8 cellular contexts compared by ENCODE assay signal in genomic region chr2:25566694-25567093, GRCh38.
A peak's percentile ranks its signal among the peaks of the same experiment; 100 is the strongest.
DNase-seq lines count a peak whose midpoint lies in the region; ATAC-seq and TF ChIP-seq lines count a peak whose summit lies in the region.

No MANE protein-coding gene starts in this region.

- peaks cover 10% of the 10 kb centered on the region; the same call in 1 of the 2 replicates for H3F3A ChIP-seq in MM.1S (ENCODE audit: insufficient read depth, low read length)

- H3K27ac ChIP-seq in MM.1S (ENCODE audit: low read length) = peak overlapping the region; percentile 17; the same call in 1 of the 2 replicates
- H3K27ac ChIP-seq in heart right ventricle = peak overlapping the region in 2 of 10 donors; percentile 36 to 77

- H2AFZ ChIP-seq in MM.1S (ENCODE audit: low read length) = 0 out of 2 replicates have a peak overlapping the region, but pooled peaks have one; percentile 11

- H3K4me3 ChIP-seq in MM.1S (ENCODE audit: low read length) = peak overlapping the region; percentile 5; the same call in 1 of the 2 replicates
- H3K4me3 ChIP-seq in heart right ventricle = no peak overlapping the region

- peak; percentile 66 for ATAC-seq in GM21367 (IDR thresholded peaks at IDR 0.05; ENCODE audit: unreplicated experiment)
- peak in 7 of 8 donors; percentile 60 to 72 (median 67) for ATAC-seq in heart right ventricle

- 36 to 50% methylated on average over 2 of the region's 2 CpGs for WGBS in heart right ventricle, 2 donors

- H3K4me1 ChIP-seq in MM.1S (ENCODE audit: low read length) (peaks cover 12% of the 10 kb centered on the region), heart right ventricle (peaks cover 0 to 31% (median 9%) of the 10 kb centered on the region in 9 donors)

- H3K9me3 ChIP-seq in MM.1S (replicated peaks; ENCODE audit: insufficient read depth, low read length) (no peaks in the 10 kb centered on the region), heart right ventricle (no peaks in the 10 kb centered on the region)

- H4K20me1 ChIP-seq in MM.1S (ENCODE audit: insufficient read depth, low read length) = no peaks in the 10 kb centered on the region

- no peaks in the 10 kb centered on the region for H3K9me2 ChIP-seq in MM.1S (replicated peaks; ENCODE audit: insufficient read depth, low read length)

- H3K4me2 ChIP-seq in MM.1S (ENCODE audit: low read depth, low read length) = peak overlapping the region; percentile 54

- TF ChIP-seq CTCF in MM.1S (IDR thresholded peaks at IDR 0.05; ENCODE audit: low read length) = no peak
- no peak for TF ChIP-seq CTCF in heart right ventricle (IDR thresholded peaks at IDR 0.05)

- H3K36me3 ChIP-seq in MM.1S (replicated peaks; ENCODE audit: insufficient read depth, low read length) (no peaks in the 10 kb centered on the region), heart right ventricle (no peaks in the 10 kb centered on the region)

- intact Hi-C loops in heart right ventricle (cut with DNase I) = no loop called here

- H3K27me3 ChIP-seq in MM.1S (replicated peaks; ENCODE audit: insufficient read depth, low read length) (no peaks in the 10 kb centered on the region), heart right ventricle (no peaks in the 10 kb centered on the region)

- H3K9ac ChIP-seq in MM.1S (ENCODE audit: low read length) = no peak overlapping the region; the same call in 1 of the 2 replicates

- H3K79me2 ChIP-seq in MM.1S (ENCODE audit: low read length) = no peaks in the 10 kb centered on the region

- peak; percentile 48 for DNase-seq in CMK (ENCODE audit: low read depth)
- DNase-seq in MM.1S = peak; percentile 68
- no peak for DNase-seq in heart right ventricle
- no peak for DNase-seq in NCI-H2029 (lab: John Stamatoyannopoulos, UW)
- no peak for DNase-seq in NCI-H128 (lab: John Stamatoyannopoulos, UW; ENCODE audit: unreplicated experiment)
- DNase-seq in activated CD8-positive, alpha-beta memory T cell treated with anti-CD3 and anti-CD28 coated beads, Interleukin-2, amount 50 U/mL, for 4 hours = no peak
- no peak for DNase-seq in GOT3 (lab: John Stamatoyannopoulos, UW)

Comparison
In these comparisons a context has a peak if more than half of its experiments do, and no peak if none do; other contexts are left out.
1. DNase-seq: peak in CMK (single experiment) and MM.1S (single experiment); none in heart right ventricle (0 of 2), NCI-H2029 (single experiment), NCI-H128 (single experiment), activated CD8-positive, alpha-beta memory T cell treated with anti-CD3 and anti-CD28 coated beads, Interleukin-2, amount 50 U/mL, for 4 hours (single experiment) and GOT3 (single experiment).